In genomic region chr12:95634622-95635621, GRCh38 we compare ENCODE assay signal across 12 cellular contexts.
DNase-seq lines count a peak whose midpoint lies in the region; ATAC-seq, FAIRE-seq and TF ChIP-seq lines count a peak whose summit lies in the region.
"Had no signal": no experiment of that assay in that cellular context is flagged by ENCODE, and none has a peak within 500 bp of the region (broad histone marks: within the 10 kb centered on the region; RNA-seq: fewer than 3 reads in every experiment).

No MANE protein-coding gene starts in this region.

- H2AFZ ChIP-seq in GM23338 = no peak overlapping the region

- CTCF ChIA-PET in A549 (lab: Yijun Ruan, JAX) (interaction anchor here (0.9 to 4.4 kb wide), 4 partner anchors 11 to 155 kb away, joined by 3 to 25 read pairs (median 8); no protein-coding TSS in a partner anchor), HEK293 (lab: Yijun Ruan, JAX) (no interaction called here), RWPE1 (lab: Yijun Ruan, JAX) (no interaction called here)

- WGBS in A549 (ENCODE audit: missing lambda C conversion rate) = 65% methylated on average over 9 of the region's 9 CpGs

- H3K9me3 ChIP-seq in A549 = peaks cover 14% of the 10 kb centered on the region
- H3K9me3 ChIP-seq in HEK293 (ENCODE audit: control insufficient read depth, insufficient read depth, low read depth, low read length) = no peaks in the 10 kb centered on the region

- H3K4me3 Mint-ChIP-seq in GM23338 (no peak overlapping the region), type B pancreatic cell (no peak overlapping the region)
- H3K4me3 Mint-ChIP-seq: activated naive CD4-positive, alpha-beta T cell treated with anti-CD3 and anti-CD28 coated beads, Interleukin-2, amount 10 ng/mL, durations not matched to agents 7 days and 5 days had no signal

- TF ChIP-seq CTCF in A549 (IDR thresholded peaks at IDR 0.05) (no peak), HEK293 (tag by site-specific recombination; IDR thresholded peaks at IDR 0.05) (no peak), RWPE1 (conservative IDR thresholded peaks at IDR 0.05; ENCODE audit: low read depth) (no peak), GM23338 (conservative IDR thresholded peaks at IDR 0.05; ENCODE audit: low read depth in 2 of 2) (no peak), type B pancreatic cell (conservative IDR thresholded peaks at IDR 0.05) (no peak)

- POLR2A ChIA-PET in A549 (lab: Yijun Ruan, JAX) = no interaction called here
- POLR2A ChIA-PET in HEK293 (lab: Yijun Ruan, JAX) = no interaction called here
- POLR2A ChIA-PET in RWPE1 (lab: Yijun Ruan, JAX; ENCODE audit: low non-redundant PET) = no interaction called here

- 0 out of 2 replicates have a peak, but pooled peaks cover 5% of the 10 kb centered on the region for H3K9me2 ChIP-seq in GM23338 (ENCODE audit: insufficient read depth)

- peak in 1 of 2 experiments; percentile 80 for DNase-seq in A549 (ENCODE audit: low read depth in 1 of 2, low spot score in 1 of 2)
- DNase-seq in RWPE1 (ENCODE audit: low spot score) = no peak
- no peak for DNase-seq in GM23338 (ENCODE audit: low spot score)
- DNase-seq in foreskin melanocyte = no peak
- DNase-seq in type B pancreatic cell (ENCODE audit: extremely low spot score, unreplicated experiment) = no peak
- DNase-seq in NCI-H1694 treated with DMSO at 0.1 percent for 48 hours (lab: John Stamatoyannopoulos, UW) = no peak
- DNase-seq: activated naive CD4-positive, alpha-beta T cell treated with anti-CD3 and anti-CD28 coated beads, Interleukin-2, amount 10 ng/mL, durations not matched to agents 7 days and 5 days; glutamatergic neuron; NCI-H1105 treated with DMSO at 0.1 percent for 48 hours; stimulated activated naive CD4-positive, alpha-beta T cell had no signal

- peak in 1 of 2 experiments; percentile 24; a peak in 2 of 5 replicates for TF ChIP-seq EP300 in A549 (IDR thresholded peaks at IDR 0.05)

- no peaks in the 10 kb centered on the region for H3K79me2 ChIP-seq in GM23338 (replicated peaks; ENCODE audit: insufficient read depth)

- no peaks in the 10 kb centered on the region for H4K20me1 ChIP-seq in GM23338 (replicated peaks; ENCODE audit: insufficient read depth)

- H3K27me3 Mint-ChIP-seq in GM23338 (ENCODE audit: insufficient read depth, low read depth, poor library complexity) (peaks cover 2% of the 10 kb centered on the region), type B pancreatic cell (no peaks in the 10 kb centered on the region)
- H3K27me3 Mint-ChIP-seq: activated naive CD4-positive, alpha-beta T cell treated with anti-CD3 and anti-CD28 coated beads, Interleukin-2, amount 10 ng/mL, durations not matched to agents 7 days and 5 days had no signal

- H3K27ac ChIP-seq in A549 (peak overlapping the region; percentile 91 to 93), HEK293 (ENCODE audit: extremely low read depth, low read depth, low read length) (no peak overlapping the region), RWPE1 (peak overlapping the region; percentile 78), GM23338 (ENCODE audit: low read depth) (no peak overlapping the region)

- H3K27ac Mint-ChIP-seq in GM23338 (no peak overlapping the region), type B pancreatic cell (no peak overlapping the region)
- H3K27ac Mint-ChIP-seq: activated naive CD4-positive, alpha-beta T cell treated with anti-CD3 and anti-CD28 coated beads, Interleukin-2, amount 10 ng/mL, durations not matched to agents 7 days and 5 days had no signal

- H3K9me3 Mint-ChIP-seq in GM23338 = no peaks in the 10 kb centered on the region
- H3K9me3 Mint-ChIP-seq in type B pancreatic cell = no peaks in the 10 kb centered on the region
- H3K9me3 Mint-ChIP-seq: activated naive CD4-positive, alpha-beta T cell treated with anti-CD3 and anti-CD28 coated beads, Interleukin-2, amount 10 ng/mL, durations not matched to agents 7 days and 5 days had no signal

- FAIRE-seq in A549 (lab: Jason Lieb, UNC) (no peak), islet of Langerhans (lab: Jason Lieb, UNC) (peak; percentile 17)

- H3F3A ChIP-seq in GM23338 (replicated peaks; ENCODE audit: low read depth) = no peaks in the 10 kb centered on the region

- H3K4me1 Mint-ChIP-seq in GM23338 (no peaks in the 10 kb centered on the region), type B pancreatic cell (ENCODE audit: unreplicated experiment) (peaks cover 15% of the 10 kb centered on the region)
- H3K4me1 Mint-ChIP-seq: activated naive CD4-positive, alpha-beta T cell treated with anti-CD3 and anti-CD28 coated beads, Interleukin-2, amount 10 ng/mL, durations not matched to agents 7 days and 5 days had no signal

- ATAC-seq in A549 (peak in 1 of 2 experiments; percentile 18; a peak in 3 of 6 replicates), GM23338 (no peak)

- H3K4me3 ChIP-seq in A549 (no peak overlapping the region), HEK293 (ENCODE audit: low read depth, low read length) (no peak overlapping the region), GM23338 (no peak overlapping the region)

- no peak for TF ChIP-seq POLR2A in A549 (IDR thresholded peaks at IDR 0.05; ENCODE audit: low read length)

- no peaks in the 10 kb centered on the region for H3K36me3 ChIP-seq in HEK293 (ENCODE audit: control insufficient read depth in 2 of 2, insufficient read depth in 1 of 2, low read length in 2 of 2)
- H3K36me3 ChIP-seq in GM23338 (ENCODE audit: insufficient read depth) = no peaks in the 10 kb centered on the region

- H3K27me3 ChIP-seq in GM23338 (ENCODE audit: insufficient read depth) = no peaks in the 10 kb centered on the region

- TF ChIP-seq RAD21 in A549 (conservative IDR thresholded peaks at IDR 0.05 in 1 of 2, IDR thresholded peaks at IDR 0.05 in 1 of 2) = no peak; a peak in 1 of 5 replicates

- peaks cover 43% of the 10 kb centered on the region for H3K4me1 ChIP-seq in A549
- peaks cover 9% of the 10 kb centered on the region for H3K4me1 ChIP-seq in HEK293 (ENCODE audit: control insufficient read depth, insufficient read depth, low read length)
- H3K4me1 ChIP-seq in GM23338 (ENCODE audit: insufficient read depth) = no peaks in the 10 kb centered on the region

- H3K36me3 Mint-ChIP-seq in GM23338 (ENCODE audit: low read depth) (peaks cover 17% of the 10 kb centered on the region; the same call in 2 of the 3 replicates), type B pancreatic cell (no peaks in the 10 kb centered on the region)
- H3K36me3 Mint-ChIP-seq: activated naive CD4-positive, alpha-beta T cell treated with anti-CD3 and anti-CD28 coated beads, Interleukin-2, amount 10 ng/mL, durations not matched to agents 7 days and 5 days had no signal

- H3K4me2 ChIP-seq in A549 = peak overlapping the region; percentile 65; the same call in 2 of the 3 replicates
- H3K4me2 ChIP-seq in GM23338 = no peak overlapping the region

TF ChIP-seq in A549, 52 proteins besides CTCF, POLR2A, EP300 and RAD21 (continues in another document):
- TF ChIP-seq, protein P1, sequence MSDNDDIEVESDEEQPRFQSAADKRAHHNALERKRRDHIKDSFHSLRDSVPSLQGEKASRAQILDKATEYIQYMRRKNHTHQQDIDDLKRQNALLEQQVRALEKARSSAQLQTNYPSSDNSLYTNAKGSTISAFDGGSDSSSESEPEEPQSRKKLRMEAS (IDR thresholded peaks at IDR 0.05) = peak; percentile 31; the same call in 1 of the 2 replicates
- no peak for TF ChIP-seq MYC (IDR thresholded peaks at IDR 0.05; ENCODE audit: borderline replicate concordance, low read length)
- no peak for TF ChIP-seq HES2 (IDR thresholded peaks at IDR 0.05)

TF ChIP-seq in HEK293, 187 proteins besides CTCF, POLR2A, EP300 and RAD21 (continues in another document):
- TF ChIP-seq ZNF660 (tag by site-specific recombination; IDR thresholded peaks at IDR 0.05) (0 out of 2 replicates have a peak, but pooled peaks have one; percentile 17), EGR2 (tag by site-specific recombination; IDR thresholded peaks at IDR 0.05; ENCODE audit: low read depth) (peak; percentile 37; the same call in 1 of the 2 replicates), ZNF211 (tag by site-specific recombination; IDR thresholded peaks at IDR 0.05; ENCODE audit: low read depth) (no peak), FEZF1 (tag by site-specific recombination; IDR thresholded peaks at IDR 0.05) (peak; percentile 63), ZNF266 (tag by site-specific recombination; IDR thresholded peaks at IDR 0.05; ENCODE audit: low read depth) (no peak), ZFHX2 (tag by site-specific recombination; conservative IDR thresholded peaks at IDR 0.05) (peak; percentile 68), PRDM1 (tag by site-specific recombination; IDR thresholded peaks at IDR 0.05) (no peak)
- TF ChIP-seq, protein P2, sequence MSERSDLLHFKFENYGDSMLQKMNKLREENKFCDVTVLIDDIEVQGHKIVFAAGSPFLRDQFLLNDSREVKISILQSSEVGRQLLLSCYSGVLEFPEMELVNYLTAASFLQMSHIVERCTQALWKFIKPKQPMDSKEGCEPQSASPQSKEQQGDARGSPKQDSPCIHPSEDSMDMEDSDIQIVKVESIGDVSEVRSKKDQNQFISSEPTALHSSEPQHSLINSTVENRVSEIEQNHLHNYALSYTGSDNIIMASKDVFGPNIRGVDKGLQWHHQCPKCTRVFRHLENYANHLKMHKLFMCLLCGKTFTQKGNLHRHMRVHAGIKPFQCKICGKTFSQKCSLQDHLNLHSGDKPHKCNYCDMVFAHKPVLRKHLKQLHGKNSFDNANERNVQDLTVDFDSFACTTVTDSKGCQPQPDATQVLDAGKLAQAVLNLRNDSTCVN (tag by site-specific recombination; optimal IDR thresholded peaks at IDR 0.05) = no peak

TF ChIP-seq in GM23338, 12 proteins besides CTCF, POLR2A, EP300 and RAD21 (continues in another document):
- TF ChIP-seq JUNB (IDR thresholded peaks at IDR 0.05; ENCODE audit: unreplicated experiment) (no peak), ZNF114 (CRISPR knock-in tag; IDR thresholded peaks at IDR 0.05) (no peak), ETS1 (IDR thresholded peaks at IDR 0.05) (no peak), EZH2 (IDR thresholded peaks at IDR 0.05; ENCODE audit: low read depth, unreplicated experiment) (no peak), CREB1 (CRISPR knock-in tag; IDR thresholded peaks at IDR 0.05; ENCODE audit: low read depth) (no peak), ZNF331 (CRISPR knock-in tag; IDR thresholded peaks at IDR 0.05; ENCODE audit: low read depth) (no peak)

Comparison
In these comparisons a context has a peak if more than half of its experiments do, and no peak if none do; other contexts are left out.
1. H3K27ac ChIP-seq: peak in A549 (2 of 2) and RWPE1 (single experiment); none in HEK293 (single experiment) and GM23338 (single experiment).
2. Of the 5 proteins assayed by ChIP-seq in both HEK293 and A549: peak only in HEK293: none; only in A549: ZNF302; in both: none; in neither: 4.